ENCODE assay signal across 8 cellular contexts in the genomic region with DNA sequence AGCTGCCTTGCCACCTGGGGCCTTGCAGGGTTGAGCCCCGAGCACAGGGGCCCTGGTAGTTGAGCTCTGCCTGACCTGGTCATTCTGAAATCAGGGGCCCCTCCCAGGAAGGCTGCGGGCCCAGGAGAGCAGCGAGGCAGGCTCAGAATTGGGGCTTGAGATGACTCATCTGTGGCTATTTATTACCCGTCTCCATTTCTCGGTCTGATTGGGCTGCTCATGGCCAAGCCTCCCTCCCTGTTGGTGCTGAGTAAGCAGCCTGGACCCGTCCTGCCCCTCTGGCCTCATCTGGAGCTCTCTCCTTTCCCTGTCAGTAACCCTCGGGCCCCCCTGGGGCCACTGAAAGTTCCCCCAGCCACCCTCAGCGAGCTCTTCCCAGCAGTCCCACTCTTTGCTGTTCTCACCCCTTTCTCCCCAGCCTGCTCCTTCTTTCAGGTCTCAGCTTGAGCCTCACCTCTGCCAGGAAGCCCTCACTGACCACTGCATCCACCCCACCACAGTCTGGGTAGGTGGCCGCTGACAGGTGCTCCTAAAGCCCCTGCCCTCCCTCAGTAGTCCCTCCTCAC. TPM values are rescaled to one million over a fixed set of nuclear protein-coding genes. Genes with fewer than 3 reads are reported as not detected.
DNase-seq lines count a peak whose midpoint lies in the region; ATAC-seq and TF ChIP-seq lines count a peak whose summit lies in the region.

No MANE protein-coding gene starts in this region.

- TF ChIP-seq POLR2A in GM18526 (IDR thresholded peaks at IDR 0.05; ENCODE audit: extremely low read depth, insufficient read length) (peak; percentile 32), right lobe of liver (IDR thresholded peaks at IDR 0.05) (no peak), uterus (IDR thresholded peaks at IDR 0.05) (no peak)

- H3K9me3 ChIP-seq in right lobe of liver (no peaks in the 10 kb centered on the region), uterus (no peaks in the 10 kb centered on the region)

- TF ChIP-seq CTCF in AG10803 (conservative IDR thresholded peaks at IDR 0.05; ENCODE audit: low read length), result no peak
- TF ChIP-seq CTCF in brain microvascular endothelial cell (IDR thresholded peaks at IDR 0.05; ENCODE audit: low read depth, low read length, missing control alignments), result no peak
- TF ChIP-seq CTCF in right lobe of liver (IDR thresholded peaks at IDR 0.05), result no peak
- no peak for TF ChIP-seq CTCF in uterus (IDR thresholded peaks at IDR 0.05)

- H3K27ac ChIP-seq in brain microvascular endothelial cell (no peak overlapping the region), right lobe of liver (no peak overlapping the region), uterus (peak overlapping the region; percentile 79 to 84)

- intact Hi-C loops in right lobe of liver (cut with DNase I), result no loop called here
- intact Hi-C loops in uterus (cut with DNase I; ENCODE audit: low total_unique reads), result no loop called here

- ATAC-seq in HG02798 (IDR thresholded peaks at IDR 0.05; ENCODE audit: poor library complexity, unreplicated experiment) (peak; percentile 76), right lobe of liver (peak; percentile 22 to 62 (median 36))

- H3K27me3 ChIP-seq in brain microvascular endothelial cell (replicated peaks) (peaks cover 7% of the 10 kb centered on the region), right lobe of liver (no peaks in the 10 kb centered on the region), uterus (no peaks in the 10 kb centered on the region)

- no peaks in the 10 kb centered on the region for H3K4me1 ChIP-seq in right lobe of liver
- H3K4me1 ChIP-seq in uterus, result peaks cover 5 to 19% of the 10 kb centered on the region in 2 donors

- H3K36me3 ChIP-seq in brain microvascular endothelial cell (replicated peaks) (no peaks in the 10 kb centered on the region), right lobe of liver (no peaks in the 10 kb centered on the region), uterus (no peaks in the 10 kb centered on the region)

- WGBS in right lobe of liver (ENCODE audit: insufficient coverage, low coverage, low lambda C conversion rate, missing lambda C conversion rate), result 42% methylated on average over 3 of the region's 9 CpGs

- DNase-seq in AG10803 (ENCODE audit: low read depth), result peak; percentile 81
- DNase-seq in NCI-H460 (ENCODE audit: extremely low read depth, low read depth), result peak; percentile 22
- DNase-seq in brain microvascular endothelial cell, result peak; percentile 73
- DNase-seq in right lobe of liver, result no peak
- DNase-seq in uterus, result peak; percentile 78 to 84
- DNase-seq in NCI-H510A (lab: John Stamatoyannopoulos, UW), result no peak

- in situ Hi-C loops in brain microvascular endothelial cell (cut with HindIII; ENCODE audit: low pct_ligation_motif_present, low sequenced_read_pairs), result no loop called here

- H3K4me3 ChIP-seq in AG10803 (ENCODE audit: low read length) (no peak overlapping the region), brain microvascular endothelial cell (ENCODE audit: low read depth, low read length) (no peak overlapping the region), right lobe of liver (no peak overlapping the region), uterus (no peak overlapping the region)

RNA-seq across cellular contexts. Expression of a gene that starts 11.0 kb away (rescaled TPM):
- 1.4 and 1.8 TPM in 2 replicates for total RNA-seq in NCI-H460 (2014; rRNA removed; shearing (Covaris generic))
- polyA plus RNA-seq in NCI-H460 (2014; cell fraction: nucleus; rRNA removed), result 6.9 and 7.4 TPM in 2 replicates
- total RNA-seq in right lobe of liver (under 1 TPM in 5 of 6 experiments, not detected in 1; 0.12 to 0.29 (median 0.19) TPM), uterus (1 to 10 TPM in 2 of 4 donors, under 1 TPM in 2; 0.26 to 2.4 (median 0.85) TPM)

RNA-seq across cellular contexts. Expression of a gene that starts 32.8 kb away (rescaled TPM):
- 17.6 and 24.2 TPM in 2 replicates for total RNA-seq in NCI-H460 (2014; rRNA removed; shearing (Covaris generic))
- polyA plus RNA-seq in NCI-H460 (2014; cell fraction: nucleus; rRNA removed), result 167 and 168 TPM in 2 replicates
- total RNA-seq in right lobe of liver (10 to 100 TPM in 5 of 6 experiments, 1 to 10 TPM in 1; 7.6 to 19.7 (median 12.1) TPM), uterus (10 to 100 TPM in 3 of 4 donors, 1 to 10 TPM in 1; 1.2 to 44.8 (median 33.6) TPM)

Comparison
In these comparisons a context has a peak if more than half of its experiments do, and no peak if none do; other contexts are left out.
1. DNase-seq: peak in AG10803 (single experiment), NCI-H460 (single experiment), brain microvascular endothelial cell (single experiment) and uterus (2 of 2); none in right lobe of liver (0 of 3) and NCI-H510A (single experiment).
2. H3K27ac ChIP-seq: peak in uterus (2 of 2); none in brain microvascular endothelial cell (single experiment) and right lobe of liver (0 of 3).